Comparison of ENCODE assay signal across 12 cellular contexts in the genomic region with DNA sequence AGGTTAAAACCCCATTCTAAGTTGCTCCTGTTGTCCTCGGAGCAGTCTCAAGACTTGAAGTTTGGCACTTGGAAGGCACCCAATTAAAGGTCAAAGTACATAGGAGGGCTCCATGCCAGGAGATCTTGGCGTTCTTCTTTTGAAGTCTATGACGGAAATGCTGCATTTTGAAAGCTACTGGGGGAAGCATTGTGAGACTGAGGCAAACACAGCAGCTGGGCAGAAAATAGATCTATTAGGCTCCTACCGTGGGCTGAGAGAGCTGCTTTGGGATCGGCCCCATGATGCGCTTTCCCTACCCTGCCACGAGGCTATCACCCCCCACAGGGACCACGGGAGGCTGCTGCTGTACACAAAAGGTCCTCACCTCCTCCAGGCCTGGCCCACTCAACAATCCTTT. TPM values are rescaled to one million over a fixed set of nuclear protein-coding genes. Genes with fewer than 3 reads are reported as not detected.
DNase-seq lines count a peak whose midpoint lies in the region; ATAC-seq and TF ChIP-seq lines count a peak whose summit lies in the region.
"Had no signal": no experiment of that assay in that cellular context is flagged by ENCODE, and none has a peak within 500 bp of the region (broad histone marks: within the 10 kb centered on the region; RNA-seq: fewer than 3 reads in every experiment).

No MANE protein-coding gene starts in this region.

- H3K9ac ChIP-seq in duodenal mucosa (ENCODE audit: low read depth in 1 of 2, low read length in 2 of 2) = peak overlapping the region in 1 of 2 donors; percentile 17
- H3K9ac ChIP-seq in mesenchymal stem cell (ENCODE audit: low read length) = no peak overlapping the region

- peak overlapping the region; percentile 40 for H4K91ac ChIP-seq in mesenchymal stem cell (ENCODE audit: low read length)

- H2AK5ac ChIP-seq in mesenchymal stem cell (ENCODE audit: low read length, severe bottlenecking) = no peak overlapping the region

- H2BK12ac ChIP-seq in mesenchymal stem cell (ENCODE audit: low read length in 2 of 2) = no peak overlapping the region

- H3K36me3 ChIP-seq in duodenal mucosa (ENCODE audit: control insufficient read depth in 1 of 2, insufficient read depth in 2 of 2, low read length in 2 of 2) (no peaks in the 10 kb centered on the region), mesenchymal stem cell (ENCODE audit: control insufficient read depth in 1 of 2, insufficient read depth in 2 of 2, low read depth in 1 of 2, low read length in 2 of 2) (no peaks in the 10 kb centered on the region), transverse colon (no peaks in the 10 kb centered on the region)

- peaks cover 38% of the 10 kb centered on the region for H3K79me1 ChIP-seq in mesenchymal stem cell (replicated peaks; ENCODE audit: low read length, poor library complexity, severe bottlenecking)

- H4K8ac ChIP-seq in mesenchymal stem cell (ENCODE audit: low read length) = no peak overlapping the region

- no peak for TF ChIP-seq POLR2A in transverse colon (IDR thresholded peaks at IDR 0.05)

- no peak overlapping the region for H3K4ac ChIP-seq in mesenchymal stem cell (ENCODE audit: low read depth in 1 of 2, low read length in 2 of 2)

- no peak overlapping the region for H3K4me2 ChIP-seq in mesenchymal stem cell (ENCODE audit: low read length, poor library complexity, severe bottlenecking)

- peak overlapping the region; percentile 46 to 62 for H3K4me3 ChIP-seq in duodenal mucosa (ENCODE audit: low read depth in 1 of 2, low read length in 2 of 2)
- no peak overlapping the region for H3K4me3 ChIP-seq in mesenchymal stem cell (ENCODE audit: insufficient read depth in 1 of 2, low read depth in 1 of 2, low read length in 2 of 2)
- no peak overlapping the region for H3K4me3 ChIP-seq in transverse colon

- no peak overlapping the region for H3K18ac ChIP-seq in mesenchymal stem cell (ENCODE audit: low read depth in 1 of 2, low read length in 2 of 2)

- H3K4me1 ChIP-seq in duodenal mucosa (ENCODE audit: control insufficient read depth in 1 of 2, insufficient read depth in 2 of 2, low read length in 2 of 2) (peaks cover 9 to 13% of the 10 kb centered on the region in 2 donors), mesenchymal stem cell (ENCODE audit: control insufficient read depth, insufficient read depth, low read depth, low read length) (peaks cover 4% of the 10 kb centered on the region), transverse colon (peaks cover 0 to 10% (median 8%) of the 10 kb centered on the region in 4 donors)

- H3K14ac ChIP-seq in mesenchymal stem cell (ENCODE audit: low read length in 2 of 2) = no peak overlapping the region

- H3K27ac ChIP-seq in duodenal mucosa (ENCODE audit: low read depth, low read length) (no peak overlapping the region), mesenchymal stem cell (ENCODE audit: low read length, poor library complexity, severe bottlenecking) (no peak overlapping the region), transverse colon (peak overlapping the region in 3 of 4 donors; percentile 6 to 40 (median 35))

- no peak overlapping the region for H2BK5ac ChIP-seq in mesenchymal stem cell (ENCODE audit: low read depth, low read length, poor library complexity, severe bottlenecking)

- H3K9me3 ChIP-seq in duodenal mucosa (ENCODE audit: control insufficient read depth in 1 of 2, low read length in 2 of 2) (no peaks in the 10 kb centered on the region), mesenchymal stem cell (ENCODE audit: control insufficient read depth, low read length) (no peaks in the 10 kb centered on the region), transverse colon (no peaks in the 10 kb centered on the region)

- H3K27me3 ChIP-seq in duodenal mucosa (ENCODE audit: control insufficient read depth in 1 of 2, insufficient read depth in 2 of 2, low read length in 2 of 2) = no peaks in the 10 kb centered on the region
- no peaks in the 10 kb centered on the region for H3K27me3 ChIP-seq in mesenchymal stem cell (ENCODE audit: control insufficient read depth in 1 of 2, insufficient read depth in 1 of 2, low read length in 2 of 2)
- H3K27me3 ChIP-seq in transverse colon = no peaks in the 10 kb centered on the region

- H2BK120ac ChIP-seq in mesenchymal stem cell (ENCODE audit: low read depth, low read length) = no peak overlapping the region

- H2AFZ ChIP-seq in mesenchymal stem cell (ENCODE audit: low read depth, low read length) = no peak overlapping the region

- TF ChIP-seq CTCF in transverse colon (IDR thresholded peaks at IDR 0.05) = no peak

- no peak overlapping the region for H3K23ac ChIP-seq in mesenchymal stem cell (ENCODE audit: low read length in 2 of 2)

- H2BK15ac ChIP-seq in mesenchymal stem cell (ENCODE audit: low read depth, poor library complexity, severe bottlenecking) = no peak overlapping the region

- in situ Hi-C loops in transverse colon (cut with MboI; ENCODE audit: low pct_ligation_motif_present in 1 of 4, low pct_unique_long_range_greater_than_20kb in 1 of 4, low sequenced_read_pairs in 3 of 4) = no loop called here

- TF ChIP-seq EP300 in transverse colon (IDR thresholded peaks at IDR 0.05; ENCODE audit: low read depth) = no peak

- DNase-seq in Right ventricle myocardium superior (no peak), cardiac septum (ENCODE audit: low spot score) (no peak), mesenchymal stem cell (no peak), transverse colon (peak; percentile 54), NOMO-1 treated with DMSO at 0.1 percent for 48 hours (lab: John Stamatoyannopoulos, UW; ENCODE audit: unreplicated experiment) (no peak)
- DNase-seq: activated CD4-positive, alpha-beta T cell treated with anti-CD3 and anti-CD28 coated beads, Interleukin-2, amount 10 ng/mL, durations not matched to agents 7 days and 5 days; activated T-cell treated with anti-CD3 and anti-CD28 coated beads, Interleukin-2, amount 50 U/mL, for 24 hours; CD4-positive, alpha-beta memory T cell; T1000 had no signal

- peak; percentile 41 for ATAC-seq in Right ventricle myocardium superior (ENCODE audit: poor library complexity)
- no peak for ATAC-seq in GM21390 (IDR thresholded peaks at IDR 0.05; ENCODE audit: unreplicated experiment)
- no peak for ATAC-seq in GM19452 (IDR thresholded peaks at IDR 0.05; ENCODE audit: unreplicated experiment)

- 82% methylated on average over 8 of the region's 8 CpGs for WGBS in mesenchymal stem cell
- WGBS in transverse colon (ENCODE audit: low coverage in 1 of 2), 2 donors = 45% methylated on average over 8 of the region's 8 CpGs; no CpG with 5 or more reads in 1 of the 2 donors

- intact Hi-C loops in Right ventricle myocardium superior (cut with DNase I) (no loop called here), cardiac septum (cut with DNase I) (no loop called here), transverse colon (cut with DNase I; ENCODE audit: low total_unique reads) (no loop called here)

RNA-seq across cellular contexts. Expression of gene KIAA1549, which starts 20.0 kb away (rescaled TPM):
- total RNA-seq in Right ventricle myocardium superior (2.1 TPM), cardiac septum (1.4 TPM), transverse colon (1 to 10 TPM in 2 of 4 donors, under 1 TPM in 2; 0.37 to 1.5 (median 0.93) TPM)
- 2.9 TPM for polyA plus RNA-seq in mesenchymal stem cell (2013, experiment 1 of 2)
- polyA plus RNA-seq in mesenchymal stem cell (2013, experiment 2 of 2) = 2.5 TPM

Comparison
In these comparisons a context has a peak if more than half of its experiments do, and no peak if none do; other contexts are left out.
1. H3K27ac ChIP-seq: peak in transverse colon (3 of 4); none in duodenal mucosa (single experiment) and mesenchymal stem cell (single experiment).
2. H3K4me3 ChIP-seq: peak in duodenal mucosa (2 of 2); none in mesenchymal stem cell (0 of 2) and transverse colon (0 of 4).